9 cellular contexts compared by ENCODE assay signal in genomic region chr6:139325003-139325600, GRCh38. TPM values are rescaled to one million over a fixed set of nuclear protein-coding genes. Genes with fewer than 3 reads are reported as not detected.
A peak's percentile ranks its signal among the peaks of the same experiment; 100 is the strongest.
DNase-seq lines count a peak whose midpoint lies in the region; ATAC-seq and TF ChIP-seq lines count a peak whose summit lies in the region.
"Had no signal": no experiment of that assay in that cellular context is flagged by ENCODE, and none has a peak within 500 bp of the region (broad histone marks: within the 10 kb centered on the region; RNA-seq: fewer than 3 reads in every experiment).

No MANE protein-coding gene starts in this region.

- H3K36me3 Mint-ChIP-seq in effector memory CD8-positive, alpha-beta T cell (ENCODE audit: insufficient read depth): peaks cover 14% of the 10 kb centered on the region

- peak overlapping the region in 1 of 2 donors; percentile 18 for H3K4me3 Mint-ChIP-seq in effector memory CD8-positive, alpha-beta T cell

- H3K4me3 ChIP-seq in DOHH2 (ENCODE audit: low read length): peak overlapping the region; percentile 56

- TF ChIP-seq CTCF in DOHH2 (IDR thresholded peaks at IDR 0.05; ENCODE audit: low read depth, low read length, poor library complexity, severe bottlenecking): no peak

- H3K4me1 ChIP-seq in DOHH2 (ENCODE audit: control insufficient read depth, low read length): peaks cover 89% of the 10 kb centered on the region

- H3K27ac Mint-ChIP-seq in effector memory CD8-positive, alpha-beta T cell: peak overlapping the region; percentile 99

- H3K9me2 ChIP-seq in DOHH2 (replicated peaks; ENCODE audit: control insufficient read depth, low read length): no peaks in the 10 kb centered on the region

- ATAC-seq in GM21367 (IDR thresholded peaks at IDR 0.05; ENCODE audit: unreplicated experiment): peak; percentile 46
- ATAC-seq in HG03521 (IDR thresholded peaks at IDR 0.05; ENCODE audit: unreplicated experiment): peak; percentile 58
- ATAC-seq in effector memory CD8-positive, alpha-beta T cell (replicated peaks): no peak

- DNase-seq in effector memory CD8-positive, alpha-beta T cell: no peak
- DNase-seq in pons (ENCODE audit: low spot score): no peak
- DNase-seq in HT-29 (ENCODE audit: low spot score): no peak
- DNase-seq in dermis blood vessel endothelial cell: no peak
- DNase-seq in stimulated activated CD4-positive, alpha-beta T cell treated with anti-CD3 and anti-CD28 coated beads, Interleukin-2, amount 100 ng/mL, for 48 hours: no peak
- DNase-seq: SHP77 treated with DMSO at 0.1 percent for 48 hours had no signal

- no peaks in the 10 kb centered on the region for H4K20me1 ChIP-seq in DOHH2 (ENCODE audit: control insufficient read depth, insufficient read depth, low read depth, low read length)

- H3K27me3 ChIP-seq in DOHH2 (ENCODE audit: control insufficient read depth, low read length): no peaks in the 10 kb centered on the region

- peaks cover 25 to 29% of the 10 kb centered on the region in 2 donors for H3K4me1 Mint-ChIP-seq in effector memory CD8-positive, alpha-beta T cell (ENCODE audit: low read depth in 2 of 2)

- H3K9me3 ChIP-seq in DOHH2 (ENCODE audit: control insufficient read depth, insufficient read depth, low read length): no peaks in the 10 kb centered on the region

- H3K27ac ChIP-seq in DOHH2 (ENCODE audit: low read depth, low read length): peak overlapping the region; percentile 98

- peaks cover 17% of the 10 kb centered on the region for H3K79me2 ChIP-seq in DOHH2 (ENCODE audit: control insufficient read depth, low read length)

- H3K27me3 Mint-ChIP-seq in effector memory CD8-positive, alpha-beta T cell: no peaks in the 10 kb centered on the region

- H3K9me3 Mint-ChIP-seq in effector memory CD8-positive, alpha-beta T cell: peaks cover 0 to 9% of the 10 kb centered on the region in 2 donors

- peaks cover 4% of the 10 kb centered on the region; the same call in 1 of the 2 replicates for H3K36me3 ChIP-seq in DOHH2 (ENCODE audit: control insufficient read depth, low read length)

- H3K4me2 ChIP-seq in DOHH2 (ENCODE audit: low read length): peak overlapping the region; percentile 75

- H3F3A ChIP-seq in DOHH2 (ENCODE audit: control insufficient read depth, insufficient read depth): peaks cover 39% of the 10 kb centered on the region

RNA-seq across cellular contexts. Expression of gene TXLNB, which starts 33.3 kb away (rescaled TPM):
- total RNA-seq in HT-29 (2014; rRNA removed; shearing (Covaris generic)): not detected in 2 replicates
- 0.68 and 0.74 TPM in 2 replicates for total RNA-seq in dermis blood vessel endothelial cell

RNA-seq across cellular contexts. Expression of gene CITED2, which starts 49.3 kb away (rescaled TPM):
- 31.3 and 44.4 TPM in 2 replicates for total RNA-seq in HT-29 (2014; rRNA removed; shearing (Covaris generic))
- 28.8 and 50.0 TPM in 2 replicates for total RNA-seq in dermis blood vessel endothelial cell
